In genomic region chr11:124716596-124716995, GRCh38 we compare ENCODE assay signal across 27 cellular contexts. TPM values are rescaled to one million over a fixed set of nuclear protein-coding genes. Genes with fewer than 3 reads are reported as not detected.
DNase-seq lines count a peak whose midpoint lies in the region; ATAC-seq and TF ChIP-seq lines count a peak whose summit lies in the region.
"Had no signal": no experiment of that assay in that cellular context is flagged by ENCODE, and none has a peak within 500 bp of the region (broad histone marks: within the 10 kb centered on the region; RNA-seq: fewer than 3 reads in every experiment).

No MANE protein-coding gene starts in this region.

- H3K9ac ChIP-seq in mammary epithelial cell (ENCODE audit: insufficient read depth, low read length), result no peak overlapping the region
- H3K9ac ChIP-seq in SK-N-MC (ENCODE audit: insufficient read length), result no peak overlapping the region

- H3K9me3 ChIP-seq in mammary epithelial cell (replicated peaks; ENCODE audit: insufficient read depth, low read length), result no peaks in the 10 kb centered on the region
- H3K9me3 ChIP-seq in breast epithelium, result no peaks in the 10 kb centered on the region
- H3K9me3 ChIP-seq in SK-N-MC (ENCODE audit: low read depth, low read length), result no peaks in the 10 kb centered on the region
- H3K9me3 ChIP-seq: A549, body of pancreas, colonic mucosa, stomach, upper lobe of left lung had no signal

- H2AFZ ChIP-seq in mammary epithelial cell (ENCODE audit: low read depth, low read length), result peak overlapping the region; percentile 35

- no peak overlapping the region for H3K4me3 Mint-ChIP-seq in natural killer cell treated with Interleukin-12 subunit alpha and Interleukin-12 subunit beta and Interleukin-15 and Interleukin-18, amount 100 ng/mL, for 72 hours
- H3K4me3 Mint-ChIP-seq: activated CD8-positive, alpha-beta T cell treated with anti-CD3 and anti-CD28 coated beads for 36 hours; activated T-cell treated with anti-CD3 and anti-CD28 coated beads, Interleukin-2, amount 50 U/mL, for 4 hours; nephron progenitor cell had no signal

- H3K4me3 ChIP-seq in mammary epithelial cell (replicated peaks in 1 of 3; ENCODE audit: insufficient read depth in 1 of 3, low read depth in 2 of 3, low read length in 3 of 3), result no peak overlapping the region
- no peak overlapping the region for H3K4me3 ChIP-seq in breast epithelium
- peak overlapping the region; percentile 31 for H3K4me3 ChIP-seq in SK-N-MC
- H3K4me3 ChIP-seq in epithelial cell of esophagus (ENCODE audit: low read length), result no peak overlapping the region
- H3K4me3 ChIP-seq: A549, body of pancreas, colonic mucosa, stomach had no signal

- H3K27me3 ChIP-seq in mammary epithelial cell (ENCODE audit: insufficient read depth, low read length) (no peaks in the 10 kb centered on the region), breast epithelium (peaks cover 0 to 27% of the 10 kb centered on the region in 2 donors)
- H3K27me3 ChIP-seq: body of pancreas had no signal

- no peak overlapping the region for H3K27ac Mint-ChIP-seq in natural killer cell treated with Interleukin-12 subunit alpha and Interleukin-12 subunit beta and Interleukin-15 and Interleukin-18, amount 100 ng/mL, for 72 hours
- H3K27ac Mint-ChIP-seq: activated CD8-positive, alpha-beta T cell treated with anti-CD3 and anti-CD28 coated beads for 36 hours; activated naive CD4-positive, alpha-beta T cell treated with anti-CD3 and anti-CD28 coated beads, Interleukin-2, amount 50 U/mL, for 24 hours; nephron progenitor cell had no signal

- WGBS in mammary epithelial cell (ENCODE audit: low coverage, missing lambda C conversion rate), result 65% methylated on average over 3 of the region's 3 CpGs

- H3K4me1 ChIP-seq in mammary epithelial cell (ENCODE audit: insufficient read depth, low read length) (peaks cover 27% of the 10 kb centered on the region), breast epithelium (no peaks in the 10 kb centered on the region)
- H3K4me1 ChIP-seq: A549 had no signal

- no peak for TF ChIP-seq POLR2A in breast epithelium (IDR thresholded peaks at IDR 0.05)

- ATAC-seq in HG02759 (IDR thresholded peaks at IDR 0.05; ENCODE audit: unreplicated experiment), result no peak
- ATAC-seq in activated CD4-positive, CD25-positive, alpha-beta regulatory T cell treated with anti-CD3 and anti-CD28 coated beads, Interleukin-2, amount 50 U/mL, for 24 hours, result no peak
- ATAC-seq in natural killer cell treated with Interleukin-12 subunit alpha and Interleukin-12 subunit beta and Interleukin-15 and Interleukin-18, amount 100 ng/mL, for 72 hours, result no peak
- ATAC-seq: A549; activated CD8-positive, alpha-beta T cell treated with anti-CD3 and anti-CD28 coated beads for 36 hours; activated T-cell treated with anti-CD3 and anti-CD28 coated beads, Interleukin-2, amount 50 U/mL, for 4 hours; body of pancreas; HCT116 had no signal

- no peaks in the 10 kb centered on the region for H4K20me1 ChIP-seq in mammary epithelial cell (ENCODE audit: insufficient read depth, low read length)

- H3K36me3 ChIP-seq in mammary epithelial cell (ENCODE audit: insufficient read depth, low read length), result no peaks in the 10 kb centered on the region
- H3K36me3 ChIP-seq in breast epithelium, result no peaks in the 10 kb centered on the region
- no peaks in the 10 kb centered on the region for H3K36me3 ChIP-seq in SK-N-MC (ENCODE audit: insufficient read depth, low read length)
- H3K36me3 ChIP-seq: colonic mucosa, stomach, upper lobe of left lung, WERI-Rb-1 had no signal

- H3K27me3 Mint-ChIP-seq in natural killer cell treated with Interleukin-12 subunit alpha and Interleukin-12 subunit beta and Interleukin-15 and Interleukin-18, amount 100 ng/mL, for 72 hours, result peaks cover 56 to 59% of the 10 kb centered on the region in 2 donors

- DNase-seq in mammary epithelial cell (peak; percentile 16), breast epithelium (ENCODE audit: low spot score in 2 of 2) (no peak), SK-N-MC (ENCODE audit: low read depth, low spot score) (peak; percentile 87), epithelial cell of esophagus (ENCODE audit: low read depth) (peak; percentile 56), NCI-H128 (lab: John Stamatoyannopoulos, UW; ENCODE audit: unreplicated experiment) (no peak)
- no peak for DNase-seq in natural killer cell treated with Interleukin-12 subunit alpha and Interleukin-12 subunit beta and Interleukin-15 and Interleukin-18, amount 100 ng/mL, for 72 hours (ENCODE audit: low spot score)
- DNase-seq: activated CD8-positive, alpha-beta T cell treated with anti-CD3 and anti-CD28 coated beads for 36 hours; activated T-cell treated with anti-CD3 and anti-CD28 coated beads, Interleukin-2, amount 50 U/mL, for 4 hours; body of pancreas; colonic mucosa; DMS153; kidney glomerular epithelial cell; NCI-H1694; NCI-H2227 treated with DMSO at 0.1 percent for 48 hours; nephron progenitor cell; NK-92 treated with Interleukin-12 subunit alpha and Interleukin-12 subunit beta, amount 100 ng/mL, for 24 hours; small intestine; stimulated activated CD4-positive, alpha-beta T cell treated with anti-CD3 and anti-CD28 coated beads, Interleukin-2, amount 100 ng/mL, for 48 hours; stomach; upper lobe of left lung; WERI-Rb-1 had no signal

- H3K4me1 Mint-ChIP-seq in natural killer cell treated with Interleukin-12 subunit alpha and Interleukin-12 subunit beta and Interleukin-15 and Interleukin-18, amount 100 ng/mL, for 72 hours (ENCODE audit: low read depth in 2 of 2), result peaks cover 8 to 11% of the 10 kb centered on the region in 2 donors

- no peaks in the 10 kb centered on the region for H3K9me3 Mint-ChIP-seq in natural killer cell treated with Interleukin-12 subunit alpha and Interleukin-12 subunit beta and Interleukin-15 and Interleukin-18, amount 100 ng/mL, for 72 hours
- H3K9me3 Mint-ChIP-seq: activated CD8-positive, alpha-beta T cell treated with anti-CD3 and anti-CD28 coated beads for 36 hours; activated naive CD4-positive, alpha-beta T cell treated with anti-CD3 and anti-CD28 coated beads, Interleukin-2, amount 50 U/mL, for 24 hours; activated T-cell treated with anti-CD3 and anti-CD28 coated beads, Interleukin-2, amount 50 U/mL, for 4 hours; nephron progenitor cell had no signal

- no peaks in the 10 kb centered on the region for H3K36me3 Mint-ChIP-seq in natural killer cell treated with Interleukin-12 subunit alpha and Interleukin-12 subunit beta and Interleukin-15 and Interleukin-18, amount 100 ng/mL, for 72 hours

- in situ Hi-C loops in mammary epithelial cell (cut with MboI; ENCODE audit: low sequenced_read_pairs in 2 of 2), result no loop called here

- H3K27ac ChIP-seq in mammary epithelial cell (ENCODE audit: insufficient read depth, low read depth, low read length) (no peak overlapping the region), breast epithelium (no peak overlapping the region), SK-N-MC (0 out of 2 replicates have a peak overlapping the region, but pooled peaks have one; percentile 39)
- H3K27ac ChIP-seq: A549, body of pancreas, C4-2B, colonic mucosa, stomach, WERI-Rb-1 had no signal

- intact Hi-C loops in mammary epithelial cell (cut with micrococcal nuclease), result no loop called here
- intact Hi-C loops in breast epithelium (cut with DNase I; ENCODE audit: low total_unique reads), result no loop called here

- H3K4me2 ChIP-seq in mammary epithelial cell (ENCODE audit: insufficient read depth, low read depth, low read length), result peak overlapping the region; percentile 94
- H3K4me2 ChIP-seq: A549 had no signal

- dilution Hi-C loops in mammary epithelial cell (cut with HindIII; ENCODE audit: low sequenced_read_pairs), result no loop called here

- no TSS peak for BruUV-seq in mammary epithelial cell (replicated peaks; lab: Mats Ljungman, UMichigan)

- TF ChIP-seq CTCF in mammary epithelial cell (conservative IDR thresholded peaks at IDR 0.05 in 1 of 2, IDR thresholded peaks at IDR 0.05 in 1 of 2; ENCODE audit: extremely low read depth in 1 of 2, insufficient read depth in 1 of 2, low read depth in 1 of 2, low read length in 2 of 2), result no peak
- TF ChIP-seq CTCF in breast epithelium (IDR thresholded peaks at IDR 0.05), result no peak
- TF ChIP-seq CTCF in epithelial cell of esophagus (IDR thresholded peaks at IDR 0.05; ENCODE audit: insufficient read depth, low read depth, low read length, missing control alignments), result no peak

- H3K79me2 ChIP-seq in mammary epithelial cell (ENCODE audit: insufficient read depth, low read length), result no peaks in the 10 kb centered on the region

- CTCF ChIA-PET in mammary epithelial cell (lab: Charles Lee; ENCODE audit: low non-redundant PET), result no interaction called here

RNA-seq across cellular contexts. Expression of gene NRGN, which starts 23.1 kb away (rescaled TPM):
- total RNA-seq in mammary epithelial cell, result 1 to 10 TPM in 1 of 2 donors, not detected in 1; 3.8 TPM
- 7.4 TPM for polyA plus RNA-seq in mammary epithelial cell
- polyA minus RNA-seq in mammary epithelial cell, result 5.4 TPM
- under 1 TPM; 0.33 to 0.48 (median 0.44) TPM for total RNA-seq in breast epithelium
- total RNA-seq in natural killer cell treated with Interleukin-12 subunit alpha and Interleukin-12 subunit beta and Interleukin-15 and Interleukin-18, amount 100 ng/mL, for 72 hours, result 1 to 10 TPM in 1 of 2 donors, under 1 TPM in 1; 0.57 to 5.4 TPM
- total RNA-seq: body of pancreas had no signal

RNA-seq across cellular contexts. Expression of gene VSIG2, which starts 35.5 kb away (rescaled TPM):
- total RNA-seq in mammary epithelial cell (not detected), breast epithelium (10 to 100 TPM in 1 of 3 donors, 1 to 10 TPM in 1, not detected in 1; 8.8 to 20.5 TPM)
- polyA plus RNA-seq in mammary epithelial cell, result not detected
- not detected for polyA minus RNA-seq in mammary epithelial cell
- not detected for total RNA-seq in natural killer cell treated with Interleukin-12 subunit alpha and Interleukin-12 subunit beta and Interleukin-15 and Interleukin-18, amount 100 ng/mL, for 72 hours
- total RNA-seq: activated T-cell treated with anti-CD3 and anti-CD28 coated beads, Interleukin-2, amount 50 U/mL, for 4 hours had no signal
- polyA plus RNA-seq: A549 had no signal

RNA-seq across cellular contexts. Expression of gene SPA17, which starts 42.9 kb away (rescaled TPM):
- total RNA-seq in mammary epithelial cell (1 to 10 TPM; 6.2 to 8.9 TPM), breast epithelium (10 to 100 TPM in 1 of 3 donors, 1 to 10 TPM in 2; 2.9 to 15.2 (median 9.8) TPM)
- 10.8 TPM for polyA plus RNA-seq in mammary epithelial cell
- not detected for polyA minus RNA-seq in mammary epithelial cell
- total RNA-seq in natural killer cell treated with Interleukin-12 subunit alpha and Interleukin-12 subunit beta and Interleukin-15 and Interleukin-18, amount 100 ng/mL, for 72 hours, result 1 to 10 TPM; 1.1 to 1.8 TPM

RNA-seq across cellular contexts. Expression of gene SIAE, which starts 43.1 kb away (rescaled TPM):
- total RNA-seq in mammary epithelial cell (10 to 100 TPM; 13.7 to 13.8 TPM), breast epithelium (10 to 100 TPM; 12.5 to 17.0 (median 14.9) TPM)
- 15.1 TPM for polyA plus RNA-seq in mammary epithelial cell
- 11.1 TPM for polyA minus RNA-seq in mammary epithelial cell
- 1 to 10 TPM; 1.8 to 2.4 TPM for total RNA-seq in natural killer cell treated with Interleukin-12 subunit alpha and Interleukin-12 subunit beta and Interleukin-15 and Interleukin-18, amount 100 ng/mL, for 72 hours

RNA-seq across cellular contexts. Expression of gene ESAM, which starts 45.5 kb away (rescaled TPM):
- under 1 TPM in 1 of 2 donors, not detected in 1; 0.17 TPM for total RNA-seq in mammary epithelial cell
- not detected for polyA plus RNA-seq in mammary epithelial cell
- polyA minus RNA-seq in mammary epithelial cell, result not detected
- 10 to 100 TPM; 11.6 to 38.7 (median 19.8) TPM for total RNA-seq in breast epithelium
- total RNA-seq in natural killer cell treated with Interleukin-12 subunit alpha and Interleukin-12 subunit beta and Interleukin-15 and Interleukin-18, amount 100 ng/mL, for 72 hours, result 1 to 10 TPM in 1 of 2 donors, under 1 TPM in 1; 0.17 to 1.4 TPM

Comparison
In these comparisons a context has a peak if more than half of its experiments do, and no peak if none do; other contexts are left out.
1. DNase-seq: peak in mammary epithelial cell (single experiment), SK-N-MC (single experiment) and epithelial cell of esophagus (single experiment); none in breast epithelium (0 of 2), NCI-H128 (single experiment) and natural killer cell treated with Interleukin-12 subunit alpha and Interleukin-12 subunit beta and Interleukin-15 and Interleukin-18, amount 100 ng/mL, for 72 hours (single experiment).